In the genomic region with DNA sequence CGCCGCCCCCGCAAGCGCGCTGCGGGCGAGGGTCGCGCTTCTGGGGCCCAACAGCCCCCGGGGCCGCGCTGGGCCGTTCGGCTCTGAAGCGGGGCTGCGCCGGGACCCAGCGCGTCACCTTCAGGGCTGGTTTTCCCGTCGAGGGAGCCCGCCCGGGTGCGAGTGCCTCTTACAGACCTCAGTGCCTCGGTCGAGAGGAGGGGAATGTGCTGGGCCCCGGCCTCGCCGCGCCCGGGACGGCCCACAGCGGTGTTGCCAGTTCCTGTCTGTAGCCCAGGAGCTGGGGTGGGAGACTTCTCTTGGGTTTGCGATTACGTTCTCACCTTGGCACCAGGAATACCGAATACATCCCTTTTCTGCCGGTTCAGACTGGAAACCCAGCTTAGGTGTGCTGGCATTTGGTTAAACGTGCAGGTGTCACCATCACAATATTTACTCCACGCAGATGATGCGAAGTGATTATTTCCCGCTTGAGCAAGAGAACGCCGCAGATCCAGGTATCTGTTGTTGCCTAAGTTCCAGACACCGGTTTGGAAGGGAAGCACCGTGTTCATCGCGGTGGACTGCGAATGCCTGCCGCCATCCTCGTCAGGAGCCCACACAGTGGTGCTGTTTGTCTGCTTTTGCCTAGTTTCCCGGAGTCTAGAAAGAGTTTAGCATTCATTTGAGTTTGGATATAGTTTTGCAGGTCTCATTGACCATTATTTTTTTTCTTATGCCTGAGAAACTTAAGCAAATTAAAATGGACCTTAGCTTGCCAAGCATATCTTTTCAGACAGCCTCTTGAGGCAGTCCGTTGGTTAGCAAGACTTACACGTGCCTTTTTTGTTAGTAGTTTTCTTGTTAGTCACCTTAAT, we compare ENCODE assay signal across 1 cellular context.
TF ChIP-seq lines count a peak whose summit lies in the region.

No MANE protein-coding gene starts in this region.

TF ChIP-seq in GM23338, 12 proteins besides CTCF, POLR2A, EP300 and RAD21 (continued from another document):
- TF ChIP-seq STAT1 (IDR thresholded peaks at IDR 0.05; ENCODE audit: unreplicated experiment), result no peak
- TF ChIP-seq JUNB (IDR thresholded peaks at IDR 0.05; ENCODE audit: unreplicated experiment), result no peak
- no peak for TF ChIP-seq ZNF114 (CRISPR knock-in tag; IDR thresholded peaks at IDR 0.05)
- TF ChIP-seq ZNF331 (CRISPR knock-in tag; IDR thresholded peaks at IDR 0.05; ENCODE audit: low read depth), result no peak
- TF ChIP-seq, protein P1, sequence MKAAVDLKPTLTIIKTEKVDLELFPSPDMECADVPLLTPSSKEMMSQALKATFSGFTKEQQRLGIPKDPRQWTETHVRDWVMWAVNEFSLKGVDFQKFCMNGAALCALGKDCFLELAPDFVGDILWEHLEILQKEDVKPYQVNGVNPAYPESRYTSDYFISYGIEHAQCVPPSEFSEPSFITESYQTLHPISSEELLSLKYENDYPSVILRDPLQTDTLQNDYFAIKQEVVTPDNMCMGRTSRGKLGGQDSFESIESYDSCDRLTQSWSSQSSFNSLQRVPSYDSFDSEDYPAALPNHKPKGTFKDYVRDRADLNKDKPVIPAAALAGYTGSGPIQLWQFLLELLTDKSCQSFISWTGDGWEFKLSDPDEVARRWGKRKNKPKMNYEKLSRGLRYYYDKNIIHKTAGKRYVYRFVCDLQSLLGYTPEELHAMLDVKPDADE (IDR thresholded peaks at IDR 0.05), result no peak
- TF ChIP-seq EZH2 (IDR thresholded peaks at IDR 0.05; ENCODE audit: low read depth, unreplicated experiment), result no peak
